In the genomic region with DNA sequence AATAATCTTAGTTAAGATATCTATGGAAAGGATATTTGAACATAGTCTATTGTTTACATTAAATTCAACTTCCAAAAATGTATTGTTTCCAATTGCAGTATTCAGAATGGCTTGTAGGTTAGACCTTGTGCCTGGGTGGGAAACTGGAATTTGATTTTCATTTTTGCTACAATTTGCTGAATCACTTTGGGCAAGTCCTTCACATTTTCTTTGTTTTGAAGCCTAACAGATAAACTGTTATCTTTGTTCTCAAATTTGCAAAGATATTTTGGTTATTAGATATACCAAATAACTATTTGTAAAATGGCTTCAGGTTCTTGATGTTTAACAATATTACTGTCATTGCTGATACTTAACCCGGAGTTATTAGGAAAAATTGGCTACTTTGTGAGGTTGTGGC, we compare ENCODE assay signal across 18 cellular contexts.
"Had no signal": no experiment of that assay in that cellular context is flagged by ENCODE, and none has a peak within 500 bp of the region (broad histone marks: within the 10 kb centered on the region; RNA-seq: fewer than 3 reads in every experiment).

No MANE protein-coding gene starts in this region.

- DNase-seq: activated CD4-positive, alpha-beta T cell treated with anti-CD3 and anti-CD28 coated beads, Interleukin-2, amount 10 ng/mL, durations not matched to agents 24 days and 14 days; activated CD8-positive, alpha-beta T cell treated with anti-CD3 and anti-CD28 coated beads, Interleukin-2, amount 10 ng/mL, durations not matched to agents 7 days and 5 days; activated naive CD4-positive, alpha-beta T cell treated with anti-CD3 and anti-CD28 coated beads for 36 hours; activated T-cell treated with anti-CD3 and anti-CD28 coated beads, Interleukin-2, amount 50 U/mL, for 24 hours; brain microvascular endothelial cell; colonic mucosa; foreskin melanocyte; glutamatergic neuron; hypothalamus; naive thymus-derived CD8-positive, alpha-beta T cell; sigmoid colon; spleen; stimulated activated naive CD4-positive, alpha-beta T cell treated with Interleukin-2 at 50 U/mL for 16 hours; thyroid gland had no signal

- H3K4me3 ChIP-seq: colonic mucosa, sigmoid colon, spleen, thyroid gland had no signal

- H3K27ac ChIP-seq: brain microvascular endothelial cell, colonic mucosa, neutrophil, sigmoid colon, spleen, thyroid gland had no signal

- H3K27me3 Mint-ChIP-seq: activated CD4-positive, alpha-beta T cell treated with anti-CD3 and anti-CD28 coated beads, Interleukin-2, amount 10 ng/mL, durations not matched to agents 24 days and 14 days; activated T-cell treated with anti-CD3 and anti-CD28 coated beads, Interleukin-2, amount 50 U/mL, for 24 hours; central memory CD8-positive, alpha-beta T cell; naive thymus-derived CD8-positive, alpha-beta T cell had no signal

- H3K9me3 ChIP-seq: colonic mucosa, neutrophil, sigmoid colon, thyroid gland had no signal

- H3K4me3 Mint-ChIP-seq: activated CD4-positive, alpha-beta T cell treated with anti-CD3 and anti-CD28 coated beads, Interleukin-2, amount 10 ng/mL, durations not matched to agents 24 days and 14 days; activated CD8-positive, alpha-beta T cell treated with anti-CD3 and anti-CD28 coated beads, Interleukin-2, amount 10 ng/mL, durations not matched to agents 7 days and 5 days; activated naive CD4-positive, alpha-beta T cell treated with anti-CD3 and anti-CD28 coated beads for 36 hours; activated T-cell treated with anti-CD3 and anti-CD28 coated beads, Interleukin-2, amount 50 U/mL, for 24 hours; central memory CD8-positive, alpha-beta T cell; naive thymus-derived CD8-positive, alpha-beta T cell; T-helper 2 cell treated with Interferon-gamma antibody and Interleukin-4, amounts not matched to agents 5 μg/mL and 100 μg/mL, for 36 hours had no signal

- H3K27ac Mint-ChIP-seq: activated CD4-positive, alpha-beta T cell treated with anti-CD3 and anti-CD28 coated beads, Interleukin-2, amount 10 ng/mL, durations not matched to agents 24 days and 14 days; activated CD8-positive, alpha-beta T cell treated with anti-CD3 and anti-CD28 coated beads, Interleukin-2, amount 10 ng/mL, durations not matched to agents 7 days and 5 days; activated naive CD4-positive, alpha-beta T cell treated with anti-CD3 and anti-CD28 coated beads for 36 hours; activated T-cell treated with anti-CD3 and anti-CD28 coated beads, Interleukin-2, amount 50 U/mL, for 24 hours; activated T-helper 2 cell treated with anti-CD3 and anti-CD28 coated beads, Interferon-gamma antibody, Interleukin-2, Interleukin-4, amounts not matched to agents 10 μg/mL and 5 μg/mL and 100 μg/mL, durations not matched to agents 14 hours and 24 hours and 36 hours; T-helper 2 cell treated with Interferon-gamma antibody and Interleukin-4, amounts not matched to agents 5 μg/mL and 100 μg/mL, for 36 hours had no signal

- H3K9me3 Mint-ChIP-seq: activated T-cell treated with anti-CD3 and anti-CD28 coated beads, Interleukin-2, amount 50 U/mL, for 24 hours; central memory CD8-positive, alpha-beta T cell; T-helper 2 cell treated with Interferon-gamma antibody and Interleukin-4, amounts not matched to agents 5 μg/mL and 100 μg/mL, for 36 hours had no signal

- H3K36me3 ChIP-seq: brain microvascular endothelial cell, colonic mucosa, sigmoid colon had no signal

- ATAC-seq: activated CD8-positive, alpha-beta T cell treated with anti-CD3 and anti-CD28 coated beads, Interleukin-2, amount 10 ng/mL, durations not matched to agents 7 days and 5 days; naive thymus-derived CD8-positive, alpha-beta T cell had no signal

- H3K27me3 ChIP-seq: brain microvascular endothelial cell, colonic mucosa, neutrophil, sigmoid colon, spleen, thyroid gland had no signal

- H3K4me1 ChIP-seq: colonic mucosa had no signal
